1 cellular context compared by ENCODE assay signal in genomic region chr21:34543017-34543416, GRCh38.
TF ChIP-seq lines count a peak whose summit lies in the region.

No MANE protein-coding gene starts in this region.

TF ChIP-seq in IMR-90, 13 proteins besides CTCF, POLR2A, EP300 and RAD21 (continued from another document):
- no peak for TF ChIP-seq USF2 (IDR thresholded peaks at IDR 0.05; ENCODE audit: low read depth, low read length)
